In genomic region chr5:139092741-139093140, GRCh38 we compare ENCODE assay signal across 2 cellular contexts.
TF ChIP-seq lines count a peak whose summit lies in the region.

No MANE protein-coding gene starts in this region.

TF ChIP-seq in liver, 16 proteins besides CTCF, POLR2A, EP300 and RAD21 (continued from another document):
- TF ChIP-seq REST (IDR thresholded peaks at IDR 0.05): peak; percentile 24
- no peak for TF ChIP-seq TAF1 (conservative IDR thresholded peaks at IDR 0.05)
- TF ChIP-seq ATF3 (IDR thresholded peaks at IDR 0.05): no peak
- peak in 1 of 2 donors; percentile 69 for TF ChIP-seq EGR1 (IDR thresholded peaks at IDR 0.05; ENCODE audit: low read depth in 2 of 2)
- peak; percentile 21 for TF ChIP-seq SP1 (IDR thresholded peaks at IDR 0.05)

TF ChIP-seq in HepG2, 621 proteins besides CTCF, POLR2A, EP300 and RAD21 (continued from another document):
- TF ChIP-seq ZNF318 (CRISPR knock-in tag; IDR thresholded peaks at IDR 0.05) (no peak), MZF1 (CRISPR knock-in tag; IDR thresholded peaks at IDR 0.05; ENCODE audit: borderline replicate concordance) (no peak), CENPBD1 (CRISPR knock-in tag; IDR thresholded peaks at IDR 0.05; ENCODE audit: borderline replicate concordance, low read depth) (no peak), ZNF687 (CRISPR knock-in tag; IDR thresholded peaks at IDR 0.05) (no peak), FOXP4 (CRISPR knock-in tag; IDR thresholded peaks at IDR 0.05) (no peak)
